In the genomic region with DNA sequence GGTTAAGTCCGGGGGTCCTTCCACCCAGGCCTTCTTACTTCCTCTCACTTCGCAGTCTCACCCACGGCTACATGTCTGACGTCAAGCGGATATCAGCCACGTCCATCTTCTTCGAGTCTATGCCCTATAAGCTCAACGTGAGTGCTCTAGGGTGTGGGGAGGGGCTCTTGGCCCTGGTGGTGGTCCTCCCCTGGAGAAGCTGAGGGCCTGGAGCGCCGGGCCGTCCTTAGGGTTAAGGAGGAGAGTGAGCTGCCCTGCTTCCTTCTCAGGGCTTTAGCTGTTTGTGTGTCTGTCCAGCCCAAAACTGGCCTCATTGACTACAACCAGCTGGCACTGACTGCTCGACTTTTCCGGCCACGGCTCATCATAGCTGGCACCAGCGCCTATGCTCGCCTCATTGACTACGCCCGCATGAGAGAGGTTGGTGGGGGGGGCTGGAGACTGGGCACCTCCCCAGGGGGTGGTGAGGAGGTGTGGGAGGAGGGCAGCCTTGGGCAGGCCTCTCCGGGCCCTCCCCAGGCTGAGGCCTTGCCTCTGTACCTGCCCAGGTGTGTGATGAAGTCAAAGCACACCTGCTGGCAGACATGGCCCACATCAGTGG, we compare ENCODE assay signal across 15 cellular contexts. TPM values are rescaled to one million over a fixed set of nuclear protein-coding genes. Genes with fewer than 3 reads are reported as not detected.
A peak's percentile ranks its signal among the peaks of the same experiment; 100 is the strongest.
DNase-seq lines count a peak whose midpoint lies in the region; ATAC-seq, FAIRE-seq and TF ChIP-seq lines count a peak whose summit lies in the region.
"Had no signal": no experiment of that assay in that cellular context is flagged by ENCODE, and none has a peak within 500 bp of the region (broad histone marks: within the 10 kb centered on the region; RNA-seq: fewer than 3 reads in every experiment).

No MANE protein-coding gene starts in this region.

- H3K23me2 ChIP-seq in H1 (ENCODE audit: low read depth, low read length) = peaks cover 8% of the 10 kb centered on the region; the same call in 1 of the 2 replicates

- no peaks in the 10 kb centered on the region for H3K9me3 Mint-ChIP-seq in activated CD4-positive, alpha-beta T cell treated with anti-CD3 and anti-CD28 coated beads, Interleukin-2, amount 10 ng/mL, durations not matched to agents 24 days and 14 days
- no peaks in the 10 kb centered on the region for H3K9me3 Mint-ChIP-seq in activated CD4-positive, alpha-beta T cell treated with anti-CD3 and anti-CD28 coated beads, Interleukin-2, amount 10 ng/mL, durations not matched to agents 7 days and 5 days
- H3K9me3 Mint-ChIP-seq: immature natural killer cell had no signal

- H3K27ac Mint-ChIP-seq in activated CD4-positive, alpha-beta T cell treated with anti-CD3 and anti-CD28 coated beads, Interleukin-2, amount 10 ng/mL, durations not matched to agents 24 days and 14 days = no peak overlapping the region
- no peak overlapping the region for H3K27ac Mint-ChIP-seq in activated CD4-positive, alpha-beta T cell treated with anti-CD3 and anti-CD28 coated beads, Interleukin-2, amount 10 ng/mL, durations not matched to agents 7 days and 5 days
- H3K27ac Mint-ChIP-seq: immature natural killer cell had no signal

- DNase-seq in activated CD4-positive, alpha-beta T cell treated with anti-CD3 and anti-CD28 coated beads, Interleukin-2, amount 10 ng/mL, durations not matched to agents 24 days and 14 days = no peak
- DNase-seq in activated CD4-positive, alpha-beta T cell treated with anti-CD3 and anti-CD28 coated beads, Interleukin-2, amount 10 ng/mL, durations not matched to agents 7 days and 5 days = no peak
- DNase-seq in NT2/D1 (ENCODE audit: low read depth, low spot score) (no peak), H1 (ENCODE audit: low read depth in 1 of 2, low spot score in 2 of 2) (no peak)
- DNase-seq: GF-D8; immature natural killer cell; NCI-H1417 treated with DMSO at 0.1 percent for 48 hours; NCI-H446 treated with DMSO at 0.1 percent for 48 hours; stimulated activated CD4-positive, alpha-beta T cell treated with anti-CD3 and anti-CD28 coated beads, Interleukin-1b, Interleukin-23, amount 100 ng/mL, for 48 hours; upper lobe of left lung had no signal

- peak overlapping the region; percentile 12 for H3K4me3 Mint-ChIP-seq in activated CD4-positive, alpha-beta T cell treated with anti-CD3 and anti-CD28 coated beads, Interleukin-2, amount 10 ng/mL, durations not matched to agents 24 days and 14 days
- H3K4me3 Mint-ChIP-seq in activated CD4-positive, alpha-beta T cell treated with anti-CD3 and anti-CD28 coated beads, Interleukin-2, amount 10 ng/mL, durations not matched to agents 7 days and 5 days = no peak overlapping the region

- H3K9me3 ChIP-seq in NT2/D1 (ENCODE audit: insufficient read depth, low read length) (no peaks in the 10 kb centered on the region), H1 (ENCODE audit: insufficient read depth in 2 of 2, low read depth in 1 of 2, low read length in 1 of 2) (no peaks in the 10 kb centered on the region), parathyroid adenoma (ENCODE audit: control insufficient read depth, low read length) (no peaks in the 10 kb centered on the region), gastroesophageal sphincter (no peaks in the 10 kb centered on the region)
- H3K9me3 ChIP-seq: upper lobe of left lung had no signal

- H4K91ac ChIP-seq in H1 (replicated peaks; ENCODE audit: insufficient read length, low read length) = no peak overlapping the region

- no peak for ATAC-seq in HG02970 (IDR thresholded peaks at IDR 0.05; ENCODE audit: low FRiP score, unreplicated experiment)
- ATAC-seq in gastroesophageal sphincter = no peak
- no peak for ATAC-seq in GM19328 (IDR thresholded peaks at IDR 0.05; ENCODE audit: unreplicated experiment)

- no peak overlapping the region for H2BK120ac ChIP-seq in H1 (replicated peaks; ENCODE audit: low read depth, low read length)

- no peak for FAIRE-seq in H1 (lab: Jason Lieb, UNC)
- FAIRE-seq: endometrium had no signal

- TF ChIP-seq RAD21 in H1 (IDR thresholded peaks at IDR 0.05 in 1 of 2, conservative IDR thresholded peaks at IDR 0.05 in 1 of 2; ENCODE audit: low read depth in 2 of 2, low read length in 2 of 2) = no peak

- no peak overlapping the region for H3K4ac ChIP-seq in H1 (replicated peaks; ENCODE audit: insufficient read length, low read depth, low read length)

- H4K5ac ChIP-seq in H1 (ENCODE audit: insufficient read length, low read depth, low read length) = no peak overlapping the region

- peaks cover 12% of the 10 kb centered on the region for H3K27me3 Mint-ChIP-seq in activated CD4-positive, alpha-beta T cell treated with anti-CD3 and anti-CD28 coated beads, Interleukin-2, amount 10 ng/mL, durations not matched to agents 24 days and 14 days
- peaks cover 13% of the 10 kb centered on the region for H3K27me3 Mint-ChIP-seq in activated CD4-positive, alpha-beta T cell treated with anti-CD3 and anti-CD28 coated beads, Interleukin-2, amount 10 ng/mL, durations not matched to agents 7 days and 5 days

- peak overlapping the region; percentile 24 for H3K9ac ChIP-seq in NT2/D1 (ENCODE audit: insufficient read length, low read depth)
- H3K9ac ChIP-seq in H1 (replicated peaks in 1 of 4; ENCODE audit: extremely low read depth in 1 of 4, low read depth in 3 of 4, low read length in 3 of 4) = no peak overlapping the region
- H3K9ac ChIP-seq in parathyroid adenoma = no peak overlapping the region

- H3K4me1 Mint-ChIP-seq in activated CD4-positive, alpha-beta T cell treated with anti-CD3 and anti-CD28 coated beads, Interleukin-2, amount 10 ng/mL, durations not matched to agents 24 days and 14 days = peaks cover 51% of the 10 kb centered on the region
- peaks cover 67% of the 10 kb centered on the region for H3K4me1 Mint-ChIP-seq in activated CD4-positive, alpha-beta T cell treated with anti-CD3 and anti-CD28 coated beads, Interleukin-2, amount 10 ng/mL, durations not matched to agents 7 days and 5 days

- H3K36me3 ChIP-seq in NT2/D1 (ENCODE audit: insufficient read depth, insufficient read length, low read length) (peaks cover 58% of the 10 kb centered on the region), H1 (ENCODE audit: control insufficient read depth in 2 of 4, insufficient read depth in 4 of 4, low read length in 3 of 4) (peaks cover 29 to 42% (median 35%) of the 10 kb centered on the region in 4 experiments), parathyroid adenoma (ENCODE audit: control insufficient read depth, insufficient read depth, low read length) (no peaks in the 10 kb centered on the region), gastroesophageal sphincter (peaks cover 0 to 49% of the 10 kb centered on the region in 2 donors)

- H4K8ac ChIP-seq in H1 (ENCODE audit: extremely low read depth, insufficient read depth, low read length) = no peak overlapping the region

- no peak overlapping the region for H3K4me3 ChIP-seq in NT2/D1 (ENCODE audit: insufficient read length, low read depth)
- no peak overlapping the region for H3K4me3 ChIP-seq in H1 (ENCODE audit: extremely low read depth in 1 of 4, insufficient read depth in 2 of 4, low read depth in 3 of 4, low read length in 4 of 4)
- H3K4me3 ChIP-seq in parathyroid adenoma (ENCODE audit: low read depth, low read length) = no peak overlapping the region
- no peak overlapping the region for H3K4me3 ChIP-seq in gastroesophageal sphincter
- H3K4me3 ChIP-seq: upper lobe of left lung had no signal

- no peak overlapping the region for H3K14ac ChIP-seq in H1 (ENCODE audit: insufficient read length)

- TF ChIP-seq EP300 in H1 (IDR thresholded peaks at IDR 0.05; ENCODE audit: borderline replicate concordance in 1 of 2, low read depth in 2 of 2, low read length in 2 of 2) = no peak
- no peak for TF ChIP-seq EP300 in gastroesophageal sphincter (IDR thresholded peaks at IDR 0.05)

- H3K79me2 ChIP-seq in H1 (ENCODE audit: control insufficient read depth in 1 of 2, insufficient read depth in 2 of 2, low read length in 2 of 2) (peaks cover 6 to 15% of the 10 kb centered on the region in 2 experiments; a peak in 3 of 4 replicates), parathyroid adenoma (no peaks in the 10 kb centered on the region)

- H3K56ac ChIP-seq in H1 (replicated peaks; ENCODE audit: insufficient read length, low read depth, low read length) = no peak overlapping the region

- intact Hi-C loops in activated CD4-positive, alpha-beta T cell treated with anti-CD3 and anti-CD28 coated beads, Interleukin-2, amount 10 ng/mL, durations not matched to agents 24 days and 14 days (cut with micrococcal nuclease) = no loop called here

- peaks cover 22 to 35% of the 10 kb centered on the region in 2 experiments for H4K20me1 ChIP-seq in H1 (replicated peaks in 1 of 2; ENCODE audit: control insufficient read depth in 1 of 2, insufficient read depth in 2 of 2, low read length in 2 of 2)

- H3K27ac ChIP-seq in H1 (ENCODE audit: low read depth, low read length) = no peak overlapping the region
- H3K27ac ChIP-seq in parathyroid adenoma = no peak overlapping the region
- no peak overlapping the region for H3K27ac ChIP-seq in gastroesophageal sphincter

- H3K4me2 ChIP-seq in H1 (ENCODE audit: insufficient read depth in 1 of 2, low read depth in 2 of 2, low read length in 2 of 2) (peak overlapping the region in 1 of 2 experiments; percentile 95; a peak in 1 of 4 replicates), parathyroid adenoma (ENCODE audit: low read length) (peak overlapping the region; percentile 40)

- H3K79me1 ChIP-seq in H1 (ENCODE audit: low read depth, low read length) = peaks cover 11% of the 10 kb centered on the region

- TF ChIP-seq POLR2A in H1 (IDR thresholded peaks at IDR 0.05; ENCODE audit: control extremely low read depth in 1 of 2, low read depth in 2 of 2, low read length in 2 of 2) = no peak; a peak in 1 of 3 replicates
- no peak for TF ChIP-seq POLR2A in gastroesophageal sphincter (IDR thresholded peaks at IDR 0.05)

- H2BK15ac ChIP-seq in H1 (ENCODE audit: low read length) = no peak overlapping the region

- peaks cover 56% of the 10 kb centered on the region for H3K36me3 Mint-ChIP-seq in activated CD4-positive, alpha-beta T cell treated with anti-CD3 and anti-CD28 coated beads, Interleukin-2, amount 10 ng/mL, durations not matched to agents 24 days and 14 days (ENCODE audit: low read depth)
- H3K36me3 Mint-ChIP-seq in activated CD4-positive, alpha-beta T cell treated with anti-CD3 and anti-CD28 coated beads, Interleukin-2, amount 10 ng/mL, durations not matched to agents 7 days and 5 days (ENCODE audit: low read depth) = peaks cover 44% of the 10 kb centered on the region

- H3K4me1 ChIP-seq in NT2/D1 (ENCODE audit: insufficient read depth, insufficient read length) (peaks cover 22% of the 10 kb centered on the region), H1 (replicated peaks in 1 of 4; ENCODE audit: control insufficient read depth in 3 of 4, insufficient read depth in 4 of 4, low read length in 3 of 4) (peaks cover 10 to 51% (median 29%) of the 10 kb centered on the region in 4 experiments), parathyroid adenoma (peaks cover 15% of the 10 kb centered on the region), gastroesophageal sphincter (peaks cover 0 to 53% (median 9%) of the 10 kb centered on the region in 3 donors)

- peaks cover 20% of the 10 kb centered on the region for H3K27me3 ChIP-seq in NT2/D1 (ENCODE audit: insufficient read depth, insufficient read length)
- H3K27me3 ChIP-seq in H1 (replicated peaks in 1 of 4; ENCODE audit: control insufficient read depth in 3 of 4, extremely low read depth in 1 of 4, insufficient read depth in 3 of 4, low read length in 3 of 4) = peaks cover 13 to 32% (median 27%) of the 10 kb centered on the region in 4 experiments
- peaks cover 3% of the 10 kb centered on the region for H3K27me3 ChIP-seq in parathyroid adenoma (ENCODE audit: control insufficient read depth, insufficient read depth, low read length)
- H3K27me3 ChIP-seq in gastroesophageal sphincter = peaks cover 43% of the 10 kb centered on the region

- H2BK20ac ChIP-seq in H1 (ENCODE audit: low read length) = no peak overlapping the region

- POLR2A ChIA-PET in activated CD4-positive, alpha-beta T cell treated with anti-CD3 and anti-CD28 coated beads, Interleukin-2, amount 10 ng/mL, durations not matched to agents 7 days and 5 days (lab: Charles Lee) = no interaction called here
- POLR2A ChIA-PET in H1 (lab: Charles Lee; ENCODE audit: partially characterized antibody) = interaction anchor here (0.6 to 23.7 kb wide), 14 partner anchors 3 to 1010 kb away, joined by 3 to 852 read pairs (median 12); partner anchors contain the start of genes GLI1, LRP1, NXPH4 and RNF41

- CTCF ChIA-PET in activated CD4-positive, alpha-beta T cell treated with anti-CD3 and anti-CD28 coated beads, Interleukin-2, amount 10 ng/mL, durations not matched to agents 7 days and 5 days (lab: Charles Lee) = interaction anchor here (0.6 to 10.9 kb wide), 4 partner anchors 11 to 120 kb away, joined by 3 to 332 read pairs (median 24); partner anchors contain the start of gene STAC3
- CTCF ChIA-PET in H1 (lab: Charles Lee; ENCODE audit: partially characterized antibody) = interaction anchor here (0.6 to 27.9 kb wide), 5 partner anchors 9 to 171 kb away, joined by 3 to 726 read pairs (median 30); partner anchors contain the start of genes NXPH4 and STAC3

- no peak overlapping the region for H3K18ac ChIP-seq in H1 (ENCODE audit: extremely low read depth, low read length)

- peak overlapping the region; percentile 35; the same call in 1 of the 2 replicates for H2BK5ac ChIP-seq in H1 (ENCODE audit: low read depth, low read length)

- no peak overlapping the region for H3K23ac ChIP-seq in H1 (ENCODE audit: insufficient read length)

- no peak overlapping the region for H2AK5ac ChIP-seq in H1 (ENCODE audit: low read depth, low read length)

- H2BK12ac ChIP-seq in H1 (ENCODE audit: low read depth, low read length) = no peak overlapping the region

- H2AFZ ChIP-seq in H1 (ENCODE audit: low read length) (no peak overlapping the region), parathyroid adenoma (no peak overlapping the region)

- TF ChIP-seq CTCF in H1 (IDR thresholded peaks at IDR 0.05; ENCODE audit: control extremely low read depth in 1 of 3, insufficient read depth in 1 of 3, low read depth in 1 of 3, low read length in 3 of 3) (no peak), parathyroid adenoma (IDR thresholded peaks at IDR 0.05) (no peak), gastroesophageal sphincter (IDR thresholded peaks at IDR 0.05) (no peak)

- WGBS in H1 (ENCODE audit: extremely low coverage in 1 of 2, insufficient coverage in 1 of 2, insufficient read length in 1 of 2, insufficient replicate concordance in 2 of 2, low coverage in 1 of 2, low lambda C conversion rate in 2 of 2, missing lambda C conversion rate in 1 of 2), 2 experiments = 94% methylated on average over 18 of the region's 19 CpGs; no CpG with 5 or more reads in 1 of the 2 experiments
- no CpG with 5 or more reads among the region's 19 CpGs for WGBS in gastroesophageal sphincter (ENCODE audit: low coverage in 1 of 2), 2 donors

RNA-seq across cellular contexts. Expression of gene SHMT2, which starts 2.7 kb away (rescaled TPM):
- 297 and 310 TPM in 2 replicates for total RNA-seq in activated CD4-positive, alpha-beta T cell treated with anti-CD3 and anti-CD28 coated beads, Interleukin-2, amount 10 ng/mL, durations not matched to agents 24 days and 14 days
- total RNA-seq in activated CD4-positive, alpha-beta T cell treated with anti-CD3 and anti-CD28 coated beads, Interleukin-2, amount 10 ng/mL, durations not matched to agents 7 days and 5 days = 100 to 1,000 TPM; 137 to 141 TPM
- total RNA-seq in H1 (2021; fragmentation: NEBNext Ultra II Directional; extraction: Animal tissue kit (Norgen Biotek cat#: 25700)) = 274 and 283 TPM in 2 replicates
- 520 and 847 TPM in 2 replicates for polyA plus RNA-seq in H1 (2011; rRNA removed)
- 535 TPM for polyA plus RNA-seq in H1 (2011; cell fraction: cytosol; rRNA removed)
- 681 TPM for polyA plus RNA-seq in H1 (2011; cell fraction: nucleus; rRNA removed)
- 231 to 352 TPM (median 336 TPM) in 4 replicates for polyA plus RNA-seq in H1 (2012, experiment 1 of 2)
- 385 TPM for polyA plus RNA-seq in H1 (2012, experiment 2 of 2)
- 209 TPM for polyA plus RNA-seq in H1 (2013, experiment 1 of 2)
- 189 TPM for polyA plus RNA-seq in H1 (2013, experiment 2 of 2)
- 316 and 343 TPM in 2 replicates for polyA minus RNA-seq in H1 (2011; rRNA and poly(A)+ RNA removed)
- 236 TPM for polyA minus RNA-seq in H1 (2011; cell fraction: cytosol; rRNA and poly(A)+ RNA removed)
- polyA minus RNA-seq in H1 (2011; cell fraction: nucleus; rRNA and poly(A)+ RNA removed) = 206 TPM
- total RNA-seq in gastroesophageal sphincter = 10 to 100 TPM; 20.5 to 42.4 (median 34.4) TPM

RNA-seq across cellular contexts. Expression of gene NXPH4, which starts 15.7 kb away (rescaled TPM):
- total RNA-seq in activated CD4-positive, alpha-beta T cell treated with anti-CD3 and anti-CD28 coated beads, Interleukin-2, amount 10 ng/mL, durations not matched to agents 24 days and 14 days = 0.47 and 0.73 TPM in 2 replicates
- total RNA-seq in activated CD4-positive, alpha-beta T cell treated with anti-CD3 and anti-CD28 coated beads, Interleukin-2, amount 10 ng/mL, durations not matched to agents 7 days and 5 days = under 1 TPM; 0.29 to 0.32 TPM
- 1.7 and 1.8 TPM in 2 replicates for total RNA-seq in H1 (2021; fragmentation: NEBNext Ultra II Directional; extraction: Animal tissue kit (Norgen Biotek cat#: 25700))
- polyA plus RNA-seq in H1 (2011; rRNA removed) = 0.92 and 1.4 TPM in 2 replicates
- 0.48 TPM for polyA plus RNA-seq in H1 (2011; cell fraction: cytosol; rRNA removed)
- 1.7 TPM for polyA plus RNA-seq in H1 (2011; cell fraction: nucleus; rRNA removed)
- 1.7 to 3.4 TPM (median 2.3 TPM) in 4 replicates for polyA plus RNA-seq in H1 (2012, experiment 1 of 2)
- polyA plus RNA-seq in H1 (2012, experiment 2 of 2) = 1.5 TPM
- 3.2 TPM for polyA plus RNA-seq in H1 (2013, experiment 1 of 2)
- 3.0 TPM for polyA plus RNA-seq in H1 (2013, experiment 2 of 2)
- 0.59 and 0.63 TPM in 2 replicates for polyA minus RNA-seq in H1 (2011; rRNA and poly(A)+ RNA removed)
- polyA minus RNA-seq in H1 (2011; cell fraction: cytosol; rRNA and poly(A)+ RNA removed) = 1.3 TPM
- polyA minus RNA-seq in H1 (2011; cell fraction: nucleus; rRNA and poly(A)+ RNA removed) = 1.00 TPM
- 1 to 10 TPM in 1 of 4 donors, not detected in 3; 1.1 TPM for total RNA-seq in gastroesophageal sphincter
- polyA plus RNA-seq: immature natural killer cell had no signal

RNA-seq across cellular contexts. Expression of gene STAC3, which starts 18.7 kb away (rescaled TPM):
- 4.9 and 5.5 TPM in 2 replicates for total RNA-seq in activated CD4-positive, alpha-beta T cell treated with anti-CD3 and anti-CD28 coated beads, Interleukin-2, amount 10 ng/mL, durations not matched to agents 24 days and 14 days
- 1 to 10 TPM; 5.1 to 5.2 TPM for total RNA-seq in activated CD4-positive, alpha-beta T cell treated with anti-CD3 and anti-CD28 coated beads, Interleukin-2, amount 10 ng/mL, durations not matched to agents 7 days and 5 days
- total RNA-seq in H1 (2021; fragmentation: NEBNext Ultra II Directional; extraction: Animal tissue kit (Norgen Biotek cat#: 25700)) = 1.3 and 1.9 TPM in 2 replicates
- polyA plus RNA-seq in H1 (2011; rRNA removed) = 0.70 and 0.77 TPM in 2 replicates
- polyA plus RNA-seq in H1 (2011; cell fraction: cytosol; rRNA removed) = 1.9 TPM
- 3.4 TPM for polyA plus RNA-seq in H1 (2011; cell fraction: nucleus; rRNA removed)
- 1.6 to 2.9 TPM (median 2.3 TPM) in 4 replicates for polyA plus RNA-seq in H1 (2012, experiment 1 of 2)
- polyA plus RNA-seq in H1 (2012, experiment 2 of 2) = 0.72 TPM
- polyA plus RNA-seq in H1 (2013, experiment 1 of 2) = 0.79 TPM
- 0.81 TPM for polyA plus RNA-seq in H1 (2013, experiment 2 of 2)
- polyA minus RNA-seq in H1 (2011; rRNA and poly(A)+ RNA removed) = 0.71 and 0.98 TPM in 2 replicates
- polyA minus RNA-seq in H1 (2011; cell fraction: cytosol; rRNA and poly(A)+ RNA removed) = 2.1 TPM
- polyA minus RNA-seq in H1 (2011; cell fraction: nucleus; rRNA and poly(A)+ RNA removed) = 2.4 TPM
- under 1 TPM in 3 of 4 donors, not detected in 1; 0.32 to 0.94 (median 0.35) TPM for total RNA-seq in gastroesophageal sphincter
- polyA plus RNA-seq: immature natural killer cell had no signal
